18 cellular contexts compared by ENCODE assay signal in the genomic region with DNA sequence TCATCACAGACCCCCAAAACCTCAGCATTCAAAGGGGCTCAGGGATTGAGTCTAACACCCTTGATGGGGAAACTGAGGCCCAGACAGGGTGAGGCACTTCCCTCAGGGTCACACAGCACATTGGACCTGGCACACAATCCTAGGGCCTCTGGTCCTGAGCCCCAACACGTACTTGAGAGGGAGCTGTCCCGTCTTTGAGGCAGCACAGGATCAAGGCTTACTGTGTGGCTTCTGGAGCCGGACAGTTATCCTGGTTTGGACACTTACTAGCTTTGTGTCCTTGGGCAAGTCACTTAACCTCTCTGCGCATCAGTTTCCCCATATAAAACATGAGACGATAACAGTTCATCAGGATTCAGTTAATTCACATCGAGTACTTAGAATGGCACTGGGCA. TPM values are rescaled to one million over a fixed set of nuclear protein-coding genes. Genes with fewer than 3 reads are reported as not detected.
DNase-seq lines count a peak whose midpoint lies in the region; ATAC-seq and TF ChIP-seq lines count a peak whose summit lies in the region.
"Had no signal": no experiment of that assay in that cellular context is flagged by ENCODE, and none has a peak within 500 bp of the region (broad histone marks: within the 10 kb centered on the region; RNA-seq: fewer than 3 reads in every experiment).

No MANE protein-coding gene starts in this region.

- TF ChIP-seq CTCF in GM12865 (IDR thresholded peaks at IDR 0.05; ENCODE audit: insufficient read depth, low read depth, low read length, missing control alignments) (no peak), chondrocyte (IDR thresholded peaks at IDR 0.05) (no peak)

- no peak overlapping the region for H3K4me3 Mint-ChIP-seq in chondrocyte (ENCODE audit: unreplicated experiment)
- H3K4me3 Mint-ChIP-seq: memory B cell, neural crest cell, WTC11 had no signal

- in situ Hi-C loops in GM18951 (cut with MboI; ENCODE audit: low sequenced_read_pairs, unreplicated experiment) = no loop called here

- no peaks in the 10 kb centered on the region for H3K36me3 ChIP-seq in SJCRH30
- H3K36me3 ChIP-seq: BE2C had no signal

- DNase-seq in GM12865 (ENCODE audit: low read depth) = peak; percentile 8
- peak; percentile 18 for DNase-seq in chondrocyte (ENCODE audit: low spot score)
- peak; percentile 8 for DNase-seq in posterior vena cava (ENCODE audit: low spot score)
- DNase-seq in SJCRH30 = no peak
- no peak for DNase-seq in NCI-H510A treated with DMSO at 0.1 percent for 48 hours (lab: John Stamatoyannopoulos, UW)
- DNase-seq: BE2C; central memory CD4-positive, alpha-beta T cell; heart right ventricle; NCI-H2081; NCI-H526; right cardiac atrium; SHP77 treated with DMSO at 0.1 percent for 48 hours had no signal

- no peak overlapping the region for H3K27ac Mint-ChIP-seq in chondrocyte (ENCODE audit: unreplicated experiment)
- H3K27ac Mint-ChIP-seq: memory B cell, WTC11 had no signal

- no peaks in the 10 kb centered on the region for H3K36me3 Mint-ChIP-seq in chondrocyte (ENCODE audit: low read depth)
- H3K36me3 Mint-ChIP-seq: WTC11 had no signal

- ATAC-seq in HG03442 (IDR thresholded peaks at IDR 0.05; ENCODE audit: unreplicated experiment) = no peak
- ATAC-seq: heart right ventricle, right cardiac atrium, WTC11 had no signal

- peaks cover 12% of the 10 kb centered on the region for H3K27me3 Mint-ChIP-seq in chondrocyte (ENCODE audit: low read depth)
- H3K27me3 Mint-ChIP-seq: memory B cell had no signal

- peaks cover 36% of the 10 kb centered on the region for H3K27me3 ChIP-seq in SJCRH30
- H3K27me3 ChIP-seq: BE2C had no signal

- no peaks in the 10 kb centered on the region for H3K4me1 ChIP-seq in SJCRH30
- H3K4me1 ChIP-seq: BE2C, heart right ventricle had no signal

- intact Hi-C loops in posterior vena cava (cut with DNase I) = no loop called here

- no peaks in the 10 kb centered on the region for H3K9me3 ChIP-seq in SJCRH30 (replicated peaks)
- H3K9me3 ChIP-seq: BE2C, heart right ventricle had no signal

- TF ChIP-seq POLR2A in GM18951 (IDR thresholded peaks at IDR 0.05; ENCODE audit: extremely low read depth, insufficient read depth, insufficient read length) = peak; percentile 28

- H3K4me3 ChIP-seq in GM12865 (ENCODE audit: low read depth, low read length) (no peak overlapping the region), SJCRH30 (no peak overlapping the region)
- H3K4me3 ChIP-seq: heart right ventricle had no signal

- peaks cover 3% of the 10 kb centered on the region for H3K9me3 Mint-ChIP-seq in chondrocyte (ENCODE audit: low read depth)
- H3K9me3 Mint-ChIP-seq: memory B cell, WTC11 had no signal

- no peaks in the 10 kb centered on the region for H3K4me1 Mint-ChIP-seq in chondrocyte (ENCODE audit: low read depth)
- H3K4me1 Mint-ChIP-seq: neural crest cell had no signal

- no peak overlapping the region for H3K27ac ChIP-seq in SJCRH30
- H3K27ac ChIP-seq: heart right ventricle, HL-60 had no signal

RNA-seq across cellular contexts. Expression of a gene that starts 26.5 kb away (rescaled TPM):
- total RNA-seq in chondrocyte (1.8 to 2.9 TPM in 2 of 3 replicates, not detected in the other), posterior vena cava (1 to 10 TPM; 5.0 to 8.9 TPM)
- 0.02 TPM in 1 of 2 replicates, not detected in the other for total RNA-seq in SJCRH30 (2014; rRNA removed; shearing (Covaris generic))

Comparison
In these comparisons a context has a peak if more than half of its experiments do, and no peak if none do; other contexts are left out.
1. DNase-seq: peak in GM12865 (single experiment), chondrocyte (single experiment) and posterior vena cava (single experiment); none in SJCRH30 (0 of 2) and NCI-H510A treated with DMSO at 0.1 percent for 48 hours (single experiment).